ENCODE assay signal across 9 cellular contexts in the genomic region with DNA sequence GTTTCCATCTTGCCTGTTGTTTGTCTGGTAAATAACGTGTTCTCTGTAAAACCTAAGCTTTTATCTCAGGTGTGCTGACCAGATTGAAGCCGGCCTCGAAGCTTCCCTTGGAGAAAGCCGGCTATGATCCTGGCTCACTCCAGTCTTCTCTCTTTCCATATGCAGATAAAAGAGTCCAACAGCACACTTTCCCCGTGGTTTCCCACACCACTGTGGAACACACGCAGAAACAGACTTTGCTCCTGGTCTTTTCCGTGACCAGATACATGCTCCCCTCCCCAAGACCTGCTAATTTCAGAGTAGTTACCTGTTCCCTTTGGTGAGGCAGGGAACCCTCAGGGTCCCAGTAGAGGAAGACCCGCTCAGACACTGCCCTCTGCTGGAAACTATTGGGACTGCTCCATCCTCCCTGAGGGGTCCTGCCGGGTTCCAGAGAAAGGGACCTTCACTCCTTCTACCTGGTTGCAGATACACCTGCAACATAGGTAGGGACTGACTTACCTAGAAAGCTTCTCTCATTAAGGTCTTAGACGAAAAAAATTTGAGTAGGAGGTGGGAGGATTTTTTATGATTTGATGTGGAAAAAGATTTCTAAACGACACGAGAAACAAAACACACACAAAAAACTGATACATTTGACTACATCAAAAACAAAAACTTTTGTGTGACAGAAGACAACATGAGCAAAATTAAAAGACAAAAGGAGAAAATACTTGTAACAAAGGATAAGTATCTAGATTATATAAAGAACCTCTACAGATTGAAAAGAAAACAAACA.
DNase-seq lines count a peak whose midpoint lies in the region; ATAC-seq and TF ChIP-seq lines count a peak whose summit lies in the region.
"Had no signal": no experiment of that assay in that cellular context is flagged by ENCODE, and none has a peak within 500 bp of the region (broad histone marks: within the 10 kb centered on the region; RNA-seq: fewer than 3 reads in every experiment).

No MANE protein-coding gene starts in this region.

- H3K79me2 ChIP-seq in PC-3 (ENCODE audit: low read length) = no peaks in the 10 kb centered on the region

- POLR2A ChIA-PET in Caco-2 (lab: Charles Lee) = no interaction called here
- POLR2A ChIA-PET in HEK293T (lab: Yijun Ruan, JAX) = no interaction called here
- POLR2A ChIA-PET in PC-3 (lab: Charles Lee; ENCODE audit: unreplicated experiment) = no interaction called here

- H3K27ac ChIP-seq in PC-3 (ENCODE audit: low read length) = no peak overlapping the region
- no peak overlapping the region for H3K27ac ChIP-seq in cardiac muscle cell
- H3K27ac ChIP-seq in spleen = no peak overlapping the region

- H3K9me3 ChIP-seq in Caco-2 (no peaks in the 10 kb centered on the region), PC-3 (ENCODE audit: low read length) (no peaks in the 10 kb centered on the region), cardiac muscle cell (ENCODE audit: low read depth) (no peaks in the 10 kb centered on the region), spleen (no peaks in the 10 kb centered on the region)

- BruUV-seq in Caco-2 (replicated peaks; lab: Mats Ljungman, UMichigan) (no TSS peak), PC-3 (replicated peaks; lab: Mats Ljungman, UMichigan) (no TSS peak)

- H3K4me1 ChIP-seq in Caco-2 (no peaks in the 10 kb centered on the region), PC-3 (ENCODE audit: insufficient read depth, low read length) (peaks cover 4% of the 10 kb centered on the region; the same call in 1 of the 2 replicates), cardiac muscle cell (ENCODE audit: low read depth) (no peaks in the 10 kb centered on the region), spleen (peaks cover 0 to 3% (median 0%) of the 10 kb centered on the region in 6 donors)

- CTCF ChIA-PET in Caco-2 (lab: Charles Lee) = no interaction called here
- CTCF ChIA-PET in HEK293T (lab: Yijun Ruan, JAX) = interaction anchor here (0.9 to 2.6 kb wide), 6 partner anchors 105 to 907 kb away, joined by 3 to 15 read pairs (median 3); no protein-coding TSS in a partner anchor
- CTCF ChIA-PET in PC-3 (lab: Charles Lee) = interaction anchor here (0.6 kb wide), 3 partner anchors 113 to 929 kb away, joined by 3 to 6 read pairs (median 5); no protein-coding TSS in a partner anchor

- H3K4me2 ChIP-seq in PC-3 (ENCODE audit: low read length) = no peak overlapping the region; the same call in 1 of the 2 replicates

- H3K36me3 ChIP-seq in Caco-2 (ENCODE audit: control insufficient read depth, insufficient read depth, low read length) = no peaks in the 10 kb centered on the region
- H3K36me3 ChIP-seq in PC-3 (ENCODE audit: low read depth, low read length) = no peaks in the 10 kb centered on the region
- no peaks in the 10 kb centered on the region for H3K36me3 ChIP-seq in cardiac muscle cell
- no peaks in the 10 kb centered on the region for H3K36me3 ChIP-seq in spleen

- 55 to 64% (median 60%) methylated on average over 12 of the region's 12 CpGs for whole genome bisulfite sequencing in spleen, 5 donors

- H3K4me3 ChIP-seq in Caco-2 (ENCODE audit: low read depth, low read length) (no peak overlapping the region), PC-3 (ENCODE audit: low read length) (no peak overlapping the region), cardiac muscle cell (no peak overlapping the region), spleen (no peak overlapping the region)

- H2AFZ ChIP-seq in PC-3 (ENCODE audit: low read length) = no peak overlapping the region

- H3K4me3 Mint-ChIP-seq in Caco-2 (ENCODE audit: unreplicated experiment) = no peak overlapping the region
- H3K4me3 Mint-ChIP-seq: T-helper 1 cell treated with Interleukin-12 subunit alpha and Interleukin-12 subunit beta and Interleukin-4 antibody, amounts not matched to agents 30 μg/mL and 1 μg/mL, for 36 hours had no signal

- H4K20me1 ChIP-seq in PC-3 (ENCODE audit: low read length) = no peaks in the 10 kb centered on the region

- no peak for TF ChIP-seq POLR2A in spleen (IDR thresholded peaks at IDR 0.05)

- H3K27me3 Mint-ChIP-seq in Caco-2 (ENCODE audit: insufficient read depth, unreplicated experiment) = peaks cover 22% of the 10 kb centered on the region

- H3K9me2 ChIP-seq in PC-3 (replicated peaks; ENCODE audit: low read length) = no peaks in the 10 kb centered on the region

- intact Hi-C loops in Caco-2 (cut with micrococcal nuclease; ENCODE audit: unreplicated experiment) = loop anchor here (1.0 kb wide), 2 partner anchors 130 to 906 kb away; no protein-coding TSS in a partner anchor
- intact Hi-C loops in PC-3 (cut with micrococcal nuclease) = loop anchor here (2.0 to 10.0 kb wide), 2 partner anchors 658 to 906 kb away; partner anchors contain the start of gene FUT8
- intact Hi-C loops in spleen (cut with DNase I; ENCODE audit: low total_unique reads) = loop anchor here (10.0 kb wide), 1 partner anchor 106 kb away; no protein-coding TSS in a partner anchor

- no peaks in the 10 kb centered on the region for H3K36me3 Mint-ChIP-seq in Caco-2 (ENCODE audit: insufficient read depth, unreplicated experiment)

- H3F3A ChIP-seq in PC-3 (ENCODE audit: low read length, unreplicated experiment) = no peaks in the 10 kb centered on the region

- H3K27ac Mint-ChIP-seq in Caco-2 (ENCODE audit: unreplicated experiment) = no peak overlapping the region
- H3K27ac Mint-ChIP-seq: T-helper 1 cell treated with Interleukin-12 subunit alpha and Interleukin-12 subunit beta and Interleukin-4 antibody, amounts not matched to agents 30 μg/mL and 1 μg/mL, for 36 hours had no signal

- DNase-seq in Caco-2 = peak; percentile 62 to 78
- peak; percentile 76 for DNase-seq in HEK293T (ENCODE audit: extremely low spot score)
- DNase-seq in PC-3 = peak; percentile 74
- DNase-seq in activated effector memory CD4-positive, alpha-beta T cell treated with Interleukin-2 at 50 U/mL for 16 hours = peak; percentile 52
- DNase-seq in cardiac muscle cell (ENCODE audit: low read depth in 1 of 2, low spot score in 1 of 2) = peak; percentile 44 to 73
- DNase-seq in spleen = no peak
- DNase-seq in mucosa of gallbladder (ENCODE audit: low spot score) = no peak

- H3K9me3 Mint-ChIP-seq in Caco-2 (ENCODE audit: unreplicated experiment) = no peaks in the 10 kb centered on the region
- H3K9me3 Mint-ChIP-seq: T-helper 1 cell treated with Interleukin-12 subunit alpha and Interleukin-12 subunit beta and Interleukin-4 antibody, amounts not matched to agents 30 μg/mL and 1 μg/mL, for 36 hours had no signal

- TF ChIP-seq CTCF in Caco-2 (IDR thresholded peaks at IDR 0.05; ENCODE audit: insufficient read depth in 1 of 2, low read depth in 1 of 2, low read length in 1 of 2, severe bottlenecking in 1 of 2, unreplicated experiment in 1 of 2) = peak; percentile 85 to 90
- TF ChIP-seq CTCF in PC-3 (conservative IDR thresholded peaks at IDR 0.05; ENCODE audit: low read depth, low read length) = peak; percentile 97
- peak; percentile 96 for TF ChIP-seq CTCF in cardiac muscle cell (IDR thresholded peaks at IDR 0.05; ENCODE audit: low read depth, low read length)
- peak; percentile 45 to 88 (median 81) for TF ChIP-seq CTCF in spleen (IDR thresholded peaks at IDR 0.05 in 8 of 11, conservative IDR thresholded peaks at IDR 0.05 in 3 of 11)

- H3K9ac ChIP-seq in PC-3 (ENCODE audit: low read length) = no peak overlapping the region

- H3K27me3 ChIP-seq in Caco-2 (replicated peaks; ENCODE audit: control insufficient read depth, insufficient read depth, low read length) (no peaks in the 10 kb centered on the region; the same call in 1 of the 2 replicates), PC-3 (ENCODE audit: low read length) (peaks cover 67% of the 10 kb centered on the region), cardiac muscle cell (no peaks in the 10 kb centered on the region), spleen (replicated peaks in 1 of 7) (no peaks in the 10 kb centered on the region)

- ATAC-seq in PC-3 (peak; percentile 76), GM18511 (IDR thresholded peaks at IDR 0.05; ENCODE audit: unreplicated experiment) (no peak)

- no peaks in the 10 kb centered on the region for H3K4me1 Mint-ChIP-seq in Caco-2 (ENCODE audit: low read depth, unreplicated experiment)

TF ChIP-seq in HEK293T, 16 proteins besides CTCF, POLR2A, EP300 and RAD21:
- TF ChIP-seq SUZ12 (IDR thresholded peaks at IDR 0.05) = no peak
- TF ChIP-seq SP1 (IDR thresholded peaks at IDR 0.05) = no peak
- no peak for TF ChIP-seq LEF1 (IDR thresholded peaks at IDR 0.05; ENCODE audit: borderline replicate concordance)
- TF ChIP-seq TARDBP (IDR thresholded peaks at IDR 0.05) = no peak
- TF ChIP-seq PKNOX1 (IDR thresholded peaks at IDR 0.05) = no peak
- no peak for TF ChIP-seq BHLHE40 (IDR thresholded peaks at IDR 0.05; ENCODE audit: borderline replicate concordance)
- TF ChIP-seq ELF4 (IDR thresholded peaks at IDR 0.05) = no peak
- no peak for TF ChIP-seq ARNT (IDR thresholded peaks at IDR 0.05)
TF ChIP-seq in HEK293T: peak in this region for 0.

Comparison
In these comparisons a context has a peak if more than half of its experiments do, and no peak if none do; other contexts are left out.
1. DNase-seq: peak in Caco-2 (2 of 2), HEK293T (single experiment), PC-3 (single experiment), activated effector memory CD4-positive, alpha-beta T cell treated with Interleukin-2 at 50 U/mL for 16 hours (single experiment) and cardiac muscle cell (2 of 2); none in spleen (single experiment) and mucosa of gallbladder (single experiment).
2. Peak in every context shown above with its lines, with median percentiles within 50 percentile points of each other: CTCF ChIP-seq.